11 cellular contexts compared by ENCODE assay signal in genomic region chr12:69570000-69570516, GRCh38. TPM values are rescaled to one million over a fixed set of nuclear protein-coding genes. Genes with fewer than 3 reads are reported as not detected.
DNase-seq lines count a peak whose midpoint lies in the region; ATAC-seq, FAIRE-seq and TF ChIP-seq lines count a peak whose summit lies in the region.
"Had no signal": no experiment of that assay in that cellular context is flagged by ENCODE, and none has a peak within 500 bp of the region (broad histone marks: within the 10 kb centered on the region; RNA-seq: fewer than 3 reads in every experiment).

No MANE protein-coding gene starts in this region.

- peak overlapping the region in 7 of 8 donors; percentile 5 to 79 (median 51) for H3K27ac Mint-ChIP-seq in CD8-positive, alpha-beta memory T cell
- peak overlapping the region in 5 of 9 donors; percentile 2 to 79 (median 34) for H3K27ac Mint-ChIP-seq in naive thymus-derived CD4-positive, alpha-beta T cell
- H3K27ac Mint-ChIP-seq in WTC11, result no peak overlapping the region
- H3K27ac Mint-ChIP-seq: stimulated activated naive CD8-positive, alpha-beta T cell treated with anti-CD3 and anti-CD28 coated beads, Interleukin-15, Interleukin-2, amounts not matched to agents 100 ng/mL and 50 ng/mL, for 24 hours had no signal

- H3K27ac ChIP-seq in CD8-positive, alpha-beta memory T cell (ENCODE audit: low read depth, low read length), result no peak overlapping the region
- H3K27ac ChIP-seq in mammary epithelial cell (ENCODE audit: insufficient read depth, low read depth, low read length) (peak overlapping the region; percentile 77), substantia nigra (ENCODE audit: low read depth, low read length, poor library complexity, severe bottlenecking) (no peak overlapping the region)
- H3K27ac ChIP-seq in naive thymus-derived CD4-positive, alpha-beta T cell (ENCODE audit: low read depth, low read length), result peak overlapping the region; percentile 56
- H3K27ac ChIP-seq: parathyroid adenoma had no signal

- H3K79me2 ChIP-seq in mammary epithelial cell (ENCODE audit: insufficient read depth, low read length), result peaks cover 14% of the 10 kb centered on the region
- H3K79me2 ChIP-seq: parathyroid adenoma had no signal

- no peaks in the 10 kb centered on the region for H3K4me1 ChIP-seq in CD8-positive, alpha-beta memory T cell (ENCODE audit: insufficient read depth, low read length)
- peaks cover 21% of the 10 kb centered on the region for H3K4me1 ChIP-seq in mammary epithelial cell (ENCODE audit: insufficient read depth, low read length)
- no peaks in the 10 kb centered on the region for H3K4me1 ChIP-seq in naive thymus-derived CD4-positive, alpha-beta T cell (ENCODE audit: control insufficient read depth in 2 of 2, insufficient read depth in 2 of 2, low read length in 2 of 2)
- H3K4me1 ChIP-seq: parathyroid adenoma had no signal

- H3K4me2 ChIP-seq in mammary epithelial cell (ENCODE audit: insufficient read depth, low read depth, low read length), result peak overlapping the region; percentile 63

- WGBS in mammary epithelial cell (ENCODE audit: low coverage, missing lambda C conversion rate), result 64% methylated on average over 10 of the region's 10 CpGs

- no peak overlapping the region for H3K4me3 ChIP-seq in CD8-positive, alpha-beta memory T cell (ENCODE audit: low read length)
- H3K4me3 ChIP-seq in mammary epithelial cell (replicated peaks in 1 of 3; ENCODE audit: insufficient read depth in 1 of 3, low read depth in 2 of 3, low read length in 3 of 3), result no peak overlapping the region
- H3K4me3 ChIP-seq in naive thymus-derived CD4-positive, alpha-beta T cell (ENCODE audit: low read length), result no peak overlapping the region

- POLR2A ChIA-PET in CD8-positive, alpha-beta memory T cell (lab: Charles Lee), result interaction anchor here (0.5 kb wide), 1 partner anchor 213 kb away, joined by 6 read pairs; no protein-coding TSS in a partner anchor
- POLR2A ChIA-PET in naive thymus-derived CD4-positive, alpha-beta T cell (lab: Charles Lee), result interaction anchor here (0.7 to 2.1 kb wide), 2 partner anchors 239 to 414 kb away, joined by 3 to 8 read pairs; no protein-coding TSS in a partner anchor
- POLR2A ChIA-PET in WTC11 (lab: Charles Lee), result no interaction called here

- TF ChIP-seq CTCF in mammary epithelial cell (conservative IDR thresholded peaks at IDR 0.05 in 1 of 2, IDR thresholded peaks at IDR 0.05 in 1 of 2; ENCODE audit: extremely low read depth in 1 of 2, insufficient read depth in 1 of 2, low read depth in 1 of 2, low read length in 2 of 2) (no peak), WTC11 (IDR thresholded peaks at IDR 0.05) (no peak)

- no peaks in the 10 kb centered on the region for H3K4me1 Mint-ChIP-seq in CD8-positive, alpha-beta memory T cell
- peaks cover 0 to 16% (median 0%) of the 10 kb centered on the region in 7 donors for H3K4me1 Mint-ChIP-seq in naive thymus-derived CD4-positive, alpha-beta T cell
- peaks cover 3% of the 10 kb centered on the region; the same call in 1 of the 2 replicates for H3K4me1 Mint-ChIP-seq in WTC11

- peaks cover 0 to 58% (median 26%) of the 10 kb centered on the region in 3 donors for H3K36me3 Mint-ChIP-seq in CD8-positive, alpha-beta memory T cell
- peaks cover 15 to 35% (median 19%) of the 10 kb centered on the region in 5 donors for H3K36me3 Mint-ChIP-seq in naive thymus-derived CD4-positive, alpha-beta T cell
- H3K36me3 Mint-ChIP-seq in WTC11, result peaks cover 28% of the 10 kb centered on the region

- no peak for ATAC-seq in naive thymus-derived CD4-positive, alpha-beta T cell
- no peak for ATAC-seq in WTC11

- no peak for DNase-seq in CD8-positive, alpha-beta memory T cell
- DNase-seq in HTR-8/SVneo (ENCODE audit: insufficient read length, low spot score), result peak; percentile 27
- peak; percentile 91 for DNase-seq in mammary epithelial cell
- DNase-seq in naive thymus-derived CD4-positive, alpha-beta T cell, result no peak
- no peak for DNase-seq in NCI-H510A treated with DMSO at 0.1 percent for 48 hours (lab: John Stamatoyannopoulos, UW)
- no peak for DNase-seq in WTC11 (ENCODE audit: low spot score)
- DNase-seq in substantia nigra (lab: John Stamatoyannopoulos, UW), result no peak
- no peak for DNase-seq in NCI-H1436 treated with DMSO at 0.1 percent for 48 hours (lab: John Stamatoyannopoulos, UW)

- H3K27me3 ChIP-seq in CD8-positive, alpha-beta memory T cell (ENCODE audit: insufficient read depth, low read length, poor library complexity, severe bottlenecking), result no peaks in the 10 kb centered on the region
- no peaks in the 10 kb centered on the region for H3K27me3 ChIP-seq in mammary epithelial cell (ENCODE audit: insufficient read depth, low read length)
- H3K27me3 ChIP-seq in naive thymus-derived CD4-positive, alpha-beta T cell (ENCODE audit: control insufficient read depth in 2 of 2, insufficient read depth in 2 of 2, low read length in 2 of 2), result no peaks in the 10 kb centered on the region

- no peak for FAIRE-seq in HTR-8/SVneo (lab: Jason Lieb, UNC)

- in situ Hi-C loops in mammary epithelial cell (cut with MboI; ENCODE audit: low sequenced_read_pairs in 2 of 2), result loop anchor here in 1 of 2 donors (5.0 to 10.0 kb wide), 2 partner anchors 98 to 165 kb away; partner anchors contain the start of gene FRS2

- dilution Hi-C loops in mammary epithelial cell (cut with HindIII; ENCODE audit: low sequenced_read_pairs), result loop anchor here (10.0 kb wide), 1 partner anchor 165 kb away; no protein-coding TSS in a partner anchor

- H3K9ac ChIP-seq in mammary epithelial cell (ENCODE audit: insufficient read depth, low read length), result peak overlapping the region; percentile 61
- H3K9ac ChIP-seq: parathyroid adenoma had no signal

- H3K27me3 Mint-ChIP-seq in CD8-positive, alpha-beta memory T cell, result no peaks in the 10 kb centered on the region
- no peaks in the 10 kb centered on the region for H3K27me3 Mint-ChIP-seq in naive thymus-derived CD4-positive, alpha-beta T cell
- H3K27me3 Mint-ChIP-seq in WTC11 (ENCODE audit: low read depth), result no peaks in the 10 kb centered on the region
- H3K27me3 Mint-ChIP-seq: stimulated activated naive CD8-positive, alpha-beta T cell treated with anti-CD3 and anti-CD28 coated beads, Interleukin-15, Interleukin-2, amounts not matched to agents 100 ng/mL and 50 ng/mL, for 24 hours had no signal

- H3K9me3 Mint-ChIP-seq in CD8-positive, alpha-beta memory T cell, result no peaks in the 10 kb centered on the region
- no peaks in the 10 kb centered on the region for H3K9me3 Mint-ChIP-seq in naive thymus-derived CD4-positive, alpha-beta T cell
- H3K9me3 Mint-ChIP-seq in WTC11, result no peaks in the 10 kb centered on the region
- H3K9me3 Mint-ChIP-seq: stimulated activated naive CD8-positive, alpha-beta T cell treated with anti-CD3 and anti-CD28 coated beads, Interleukin-15, Interleukin-2, amounts not matched to agents 100 ng/mL and 50 ng/mL, for 24 hours had no signal

- BruUV-seq in mammary epithelial cell (replicated peaks; lab: Mats Ljungman, UMichigan), result no TSS peak

- no peak overlapping the region for H2AFZ ChIP-seq in mammary epithelial cell (ENCODE audit: low read depth, low read length)
- H2AFZ ChIP-seq: parathyroid adenoma had no signal

- H4K20me1 ChIP-seq in mammary epithelial cell (ENCODE audit: insufficient read depth, low read length), result no peaks in the 10 kb centered on the region

- H3K9me3 ChIP-seq in CD8-positive, alpha-beta memory T cell (ENCODE audit: low read length), result no peaks in the 10 kb centered on the region
- H3K9me3 ChIP-seq in mammary epithelial cell (replicated peaks; ENCODE audit: insufficient read depth, low read length), result no peaks in the 10 kb centered on the region
- H3K9me3 ChIP-seq in naive thymus-derived CD4-positive, alpha-beta T cell (ENCODE audit: control insufficient read depth in 2 of 3, low read length in 3 of 3), result no peaks in the 10 kb centered on the region

- intact Hi-C loops in mammary epithelial cell (cut with micrococcal nuclease), result loop anchor here (1.0 to 2.0 kb wide), 4 partner anchors 100 to 279 kb away; partner anchors contain the start of gene FRS2
- intact Hi-C loops in naive thymus-derived CD4-positive, alpha-beta T cell (cut with micrococcal nuclease), result loop anchor here (1.0 to 10.0 kb wide), 8 partner anchors 98 to 735 kb away; partner anchors contain the start of gene FRS2 (in 2 of the 2)

- CTCF ChIA-PET in CD8-positive, alpha-beta memory T cell (lab: Charles Lee), result interaction anchor here (0.6 to 3.9 kb wide), 20 partner anchors 9 to 415 kb away, joined by 3 to 35 read pairs (median 4); partner anchors contain the start of gene CPSF6
- CTCF ChIA-PET in mammary epithelial cell (lab: Charles Lee; ENCODE audit: low non-redundant PET), result interaction anchor here (0.6 to 0.8 kb wide), 2 partner anchors 98 to 211 kb away, joined by 3 to 6 read pairs; no protein-coding TSS in a partner anchor
- CTCF ChIA-PET in naive thymus-derived CD4-positive, alpha-beta T cell (lab: Charles Lee), result interaction anchor here (0.6 to 5.7 kb wide), 21 partner anchors 10 to 1991 kb away, joined by 3 to 76 read pairs (median 3); no protein-coding TSS in a partner anchor
- CTCF ChIA-PET in WTC11 (lab: Charles Lee), result interaction anchor here (1.0 to 4.2 kb wide), 18 partner anchors 8 to 414 kb away, joined by 3 to 34 read pairs (median 4); partner anchors contain the start of gene FRS2

- peaks cover 15% of the 10 kb centered on the region for H3K36me3 ChIP-seq in CD8-positive, alpha-beta memory T cell (ENCODE audit: insufficient read depth, low read length)
- peaks cover 25% of the 10 kb centered on the region for H3K36me3 ChIP-seq in mammary epithelial cell (ENCODE audit: insufficient read depth, low read length)
- H3K36me3 ChIP-seq in naive thymus-derived CD4-positive, alpha-beta T cell (ENCODE audit: control insufficient read depth in 2 of 3, insufficient read depth in 3 of 3, low read length in 3 of 3), result peaks cover 0 to 30% (median 4%) of the 10 kb centered on the region in 3 experiments

- H3K4me3 Mint-ChIP-seq in CD8-positive, alpha-beta memory T cell, result no peak overlapping the region
- no peak overlapping the region for H3K4me3 Mint-ChIP-seq in naive thymus-derived CD4-positive, alpha-beta T cell
- H3K4me3 Mint-ChIP-seq in WTC11, result no peak overlapping the region
- H3K4me3 Mint-ChIP-seq: stimulated activated naive CD8-positive, alpha-beta T cell treated with anti-CD3 and anti-CD28 coated beads, Interleukin-15, Interleukin-2, amounts not matched to agents 100 ng/mL and 50 ng/mL, for 24 hours had no signal

TF ChIP-seq in WTC11, 78 proteins besides CTCF, POLR2A, EP300 and RAD21 (continues in another document):
- TF ChIP-seq SOX15 (CRISPR knock-in tag; IDR thresholded peaks at IDR 0.05), result no peak

RNA-seq across cellular contexts. Expression of gene CCT2, which starts 15.2 kb away (rescaled TPM):
- total RNA-seq in CD8-positive, alpha-beta memory T cell, result 100 to 1,000 TPM; 411 to 415 TPM
- polyA plus RNA-seq in CD8-positive, alpha-beta memory T cell, result 141 TPM
- total RNA-seq in mammary epithelial cell (100 to 1,000 TPM; 208 to 237 TPM), WTC11 (2021) (297 to 342 TPM (median 301 TPM) in 3 replicates)
- polyA plus RNA-seq in mammary epithelial cell, result 283 TPM
- polyA minus RNA-seq in mammary epithelial cell, result 195 TPM
- 100 to 1,000 TPM; 106 to 200 (median 157) TPM for total RNA-seq in naive thymus-derived CD4-positive, alpha-beta T cell
- polyA plus RNA-seq in naive thymus-derived CD4-positive, alpha-beta T cell, result 100 to 1,000 TPM; 140 to 156 TPM

RNA-seq across cellular contexts. Expression of gene LRRC10, which starts 40.6 kb away (rescaled TPM):
- not detected for total RNA-seq in CD8-positive, alpha-beta memory T cell
- polyA plus RNA-seq in CD8-positive, alpha-beta memory T cell, result not detected
- total RNA-seq in mammary epithelial cell (not detected), WTC11 (2021) (not detected in 3 replicates)
- not detected for polyA plus RNA-seq in mammary epithelial cell
- polyA minus RNA-seq in mammary epithelial cell, result not detected
- total RNA-seq in naive thymus-derived CD4-positive, alpha-beta T cell, result not detected
- polyA plus RNA-seq in naive thymus-derived CD4-positive, alpha-beta T cell, result not detected
- total RNA-seq: T-helper 1 cell treated with Interleukin-12 subunit alpha and Interleukin-12 subunit beta and Interleukin-4 antibody, amounts not matched to agents 30 ng/mL and 1 ng/mL, for 36 hours had no signal

Comparison
In these comparisons a context has a peak if more than half of its experiments do, and no peak if none do; other contexts are left out.
1. DNase-seq: peak in HTR-8/SVneo (single experiment) and mammary epithelial cell (single experiment); none in CD8-positive, alpha-beta memory T cell (0 of 5), naive thymus-derived CD4-positive, alpha-beta T cell (0 of 9), NCI-H510A treated with DMSO at 0.1 percent for 48 hours (single experiment), WTC11 (single experiment), substantia nigra (0 of 49) and NCI-H1436 treated with DMSO at 0.1 percent for 48 hours (single experiment).
2. H3K27ac ChIP-seq: peak in mammary epithelial cell (single experiment) and naive thymus-derived CD4-positive, alpha-beta T cell (single experiment); none in CD8-positive, alpha-beta memory T cell (single experiment) and substantia nigra (single experiment).